Comparison of ENCODE assay signal across 8 cellular contexts in genomic region chr12:107320929-107321618, GRCh38.
A peak's percentile ranks its signal among the peaks of the same experiment; 100 is the strongest.
DNase-seq lines count a peak whose midpoint lies in the region; ATAC-seq and TF ChIP-seq lines count a peak whose summit lies in the region.

No MANE protein-coding gene starts in this region.

- in situ Hi-C loops in brain microvascular endothelial cell (cut with HindIII; ENCODE audit: low pct_ligation_motif_present, low sequenced_read_pairs): no loop called here

- no peaks in the 10 kb centered on the region for H3K27me3 ChIP-seq in HL-60 (ENCODE audit: insufficient read depth, poor library complexity, severe bottlenecking)
- no peaks in the 10 kb centered on the region for H3K27me3 ChIP-seq in brain microvascular endothelial cell (replicated peaks)
- no peaks in the 10 kb centered on the region for H3K27me3 ChIP-seq in kidney epithelial cell (ENCODE audit: control insufficient read depth, insufficient read depth, low read length)

- H3K27ac ChIP-seq in HL-60 (replicated peaks): peak overlapping the region; percentile 94
- no peak overlapping the region for H3K27ac ChIP-seq in brain microvascular endothelial cell

- ATAC-seq in GM21367 (IDR thresholded peaks at IDR 0.05; ENCODE audit: unreplicated experiment) (no peak), GM21390 (IDR thresholded peaks at IDR 0.05; ENCODE audit: unreplicated experiment) (no peak)

- H3K36me3 ChIP-seq in brain microvascular endothelial cell (replicated peaks): no peaks in the 10 kb centered on the region
- no peaks in the 10 kb centered on the region for H3K36me3 ChIP-seq in kidney epithelial cell (ENCODE audit: control insufficient read depth, insufficient read depth, low read length)

- H3K4me3 ChIP-seq in HL-60 (replicated peaks; ENCODE audit: insufficient read depth, low read length): no peak overlapping the region
- peak overlapping the region; percentile 67 for H3K4me3 ChIP-seq in brain microvascular endothelial cell (ENCODE audit: low read depth, low read length)
- H3K4me3 ChIP-seq in kidney epithelial cell (ENCODE audit: low read depth, low read length): peak overlapping the region; percentile 78

- DNase-seq in HL-60 (ENCODE audit: low read depth in 1 of 2, low spot score in 1 of 2) (peak in 1 of 2 experiments; percentile 79), T-helper 22 cell (ENCODE audit: low read depth) (peak; percentile 46), brain microvascular endothelial cell (peak; percentile 29), kidney epithelial cell (ENCODE audit: low read depth) (no peak), GM20000 (ENCODE audit: low spot score) (no peak)
- DNase-seq in stimulated activated CD4-positive, alpha-beta T cell treated with anti-CD3 and anti-CD28 coated beads, TNF-alpha, amount 100 ng/mL, for 4 hours (ENCODE audit: low read depth in 3 of 3): peak; percentile 43 to 58 (median 53)

- TF ChIP-seq CTCF in HL-60 (IDR thresholded peaks at IDR 0.05; ENCODE audit: insufficient read depth, low read length) (no peak), brain microvascular endothelial cell (IDR thresholded peaks at IDR 0.05; ENCODE audit: low read depth, low read length, missing control alignments) (peak; percentile 0), kidney epithelial cell (IDR thresholded peaks at IDR 0.05; ENCODE audit: insufficient read depth, low read length, poor library complexity, severe bottlenecking) (no peak), GM20000 (IDR thresholded peaks at IDR 0.05; ENCODE audit: extremely low read depth, missing control alignments) (no peak)

Comparison
In these comparisons a context has a peak if more than half of its experiments do, and no peak if none do; other contexts are left out.
1. DNase-seq: peak in T-helper 22 cell (single experiment), brain microvascular endothelial cell (single experiment) and stimulated activated CD4-positive, alpha-beta T cell treated with anti-CD3 and anti-CD28 coated beads, TNF-alpha, amount 100 ng/mL, for 4 hours (3 of 3); none in kidney epithelial cell (single experiment) and GM20000 (single experiment).